Comparison of ENCODE assay signal across 8 cellular contexts in the genomic region with DNA sequence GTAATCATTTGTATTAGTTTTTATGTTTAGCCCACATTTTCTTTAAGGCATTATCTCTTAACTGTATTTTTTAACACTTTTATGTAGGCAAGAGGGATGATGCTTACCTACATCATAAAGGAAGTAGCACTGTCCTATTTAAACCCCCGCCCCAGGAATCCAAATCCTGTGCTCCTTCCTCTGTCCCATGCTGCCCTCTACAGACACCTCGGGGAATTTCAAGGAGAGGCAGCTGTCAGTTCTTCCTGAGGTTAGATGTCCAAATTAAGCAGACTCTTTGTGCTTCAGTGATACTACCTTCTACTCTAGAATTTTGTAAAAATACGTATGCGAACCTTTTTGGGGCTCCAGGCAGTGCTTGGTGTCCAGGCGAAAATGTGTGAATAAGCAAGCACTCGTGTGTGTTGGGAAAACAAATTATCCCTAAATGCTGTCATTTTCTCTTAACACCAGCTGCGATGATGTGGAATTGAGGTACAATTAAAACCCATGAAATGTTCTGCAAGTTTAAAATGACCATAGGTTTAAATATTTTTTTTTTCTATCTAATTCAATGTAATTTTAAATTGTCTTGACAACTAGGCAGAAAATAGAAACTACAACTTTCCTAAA. TPM values are rescaled to one million over a fixed set of nuclear protein-coding genes. Genes with fewer than 3 reads are reported as not detected.
A peak's percentile ranks its signal among the peaks of the same experiment; 100 is the strongest.
DNase-seq lines count a peak whose midpoint lies in the region; ATAC-seq and TF ChIP-seq lines count a peak whose summit lies in the region.

No MANE protein-coding gene starts in this region.

- no peak overlapping the region for H3K4me3 ChIP-seq in uterus

- no peaks in the 10 kb centered on the region for H3K9me3 ChIP-seq in uterus

- no peaks in the 10 kb centered on the region for H3K36me3 ChIP-seq in uterus

- H3K27me3 ChIP-seq in uterus: no peaks in the 10 kb centered on the region

- H3K4me1 ChIP-seq in uterus: no peaks in the 10 kb centered on the region

- DNase-seq in NCI-H526 (lab: John Stamatoyannopoulos, UW) (peak; percentile 52 to 74), NCI-H526 treated with DMSO at 0.1 percent for 48 hours (lab: John Stamatoyannopoulos, UW) (no peak), HEK293T (ENCODE audit: extremely low spot score) (peak; percentile 66), SKM-1 (lab: John Stamatoyannopoulos, UW; ENCODE audit: unreplicated experiment) (peak; percentile 7), glomerular visceral epithelial cell (ENCODE audit: extremely low spot score) (peak; percentile 55), uterus (no peak)
- no peak for DNase-seq in activated CD4-positive, CD25-positive, alpha-beta regulatory T cell treated with anti-CD3 and anti-CD28 coated beads, Interleukin-2, amount 50 U/mL, for 72 hours

- no peak for ATAC-seq in HG02759 (IDR thresholded peaks at IDR 0.05; ENCODE audit: unreplicated experiment)

- CTCF ChIA-PET in HEK293T (lab: Yijun Ruan, JAX): interaction anchor here (0.6 to 1.8 kb wide), 7 partner anchors 12 to 75 kb away, joined by 3 to 5 read pairs (median 4); no protein-coding TSS in a partner anchor

- peak in 1 of 4 experiments; percentile 37 for TF ChIP-seq CTCF in uterus (IDR thresholded peaks at IDR 0.05)

- POLR2A ChIA-PET in HEK293T (lab: Yijun Ruan, JAX): no interaction called here

- no peak overlapping the region for H3K27ac ChIP-seq in uterus

- TF ChIP-seq POLR2A in uterus (IDR thresholded peaks at IDR 0.05): no peak

- intact Hi-C loops in uterus (cut with DNase I; ENCODE audit: low total_unique reads): no loop called here

TF ChIP-seq in HEK293T, 16 proteins besides CTCF, POLR2A, EP300 and RAD21:
- TF ChIP-seq SP1 (IDR thresholded peaks at IDR 0.05): no peak
- no peak for TF ChIP-seq CTBP1 (IDR thresholded peaks at IDR 0.05; ENCODE audit: borderline replicate concordance)
- no peak for TF ChIP-seq BHLHE40 (IDR thresholded peaks at IDR 0.05; ENCODE audit: borderline replicate concordance)
- no peak for TF ChIP-seq FOXK2 (IDR thresholded peaks at IDR 0.05)
- TF ChIP-seq TARDBP (IDR thresholded peaks at IDR 0.05): no peak
- no peak for TF ChIP-seq NFRKB (IDR thresholded peaks at IDR 0.05)
- TF ChIP-seq LEF1 (IDR thresholded peaks at IDR 0.05; ENCODE audit: borderline replicate concordance): no peak
- no peak for TF ChIP-seq ARNT (IDR thresholded peaks at IDR 0.05)

RNA-seq across cellular contexts. Expression of a gene that starts 19.2 kb away (rescaled TPM):
- total RNA-seq in uterus: not detected

RNA-seq across cellular contexts. Expression of a gene that starts 22.8 kb away (rescaled TPM):
- total RNA-seq in uterus: not detected

RNA-seq across cellular contexts. Expression of a gene that starts 33.1 kb away (rescaled TPM):
- total RNA-seq in uterus: not detected

RNA-seq across cellular contexts. Expression of a gene that starts 46.9 kb away (rescaled TPM):
- not detected for total RNA-seq in uterus

Comparison
In these comparisons a context has a peak if more than half of its experiments do, and no peak if none do; other contexts are left out.
1. DNase-seq: peak in NCI-H526 (2 of 2), HEK293T (single experiment), SKM-1 (single experiment) and glomerular visceral epithelial cell (single experiment); none in NCI-H526 treated with DMSO at 0.1 percent for 48 hours (single experiment), uterus (0 of 2) and activated CD4-positive, CD25-positive, alpha-beta regulatory T cell treated with anti-CD3 and anti-CD28 coated beads, Interleukin-2, amount 50 U/mL, for 72 hours (single experiment).